Comparison of ENCODE assay signal across 1 cellular context in genomic region chrX:88416965-88417364, GRCh38.
TF ChIP-seq lines count a peak whose summit lies in the region.

No MANE protein-coding gene starts in this region.

TF ChIP-seq in GM12878, 131 proteins besides CTCF, POLR2A, EP300 and RAD21 (continued from another document and continues in another):
- TF ChIP-seq ZBTB11 (CRISPR knock-in tag; IDR thresholded peaks at IDR 0.05) (no peak), FOXK2 (IDR thresholded peaks at IDR 0.05) (no peak), SMARCA5 (IDR thresholded peaks at IDR 0.05) (no peak), WRNIP1 (IDR thresholded peaks at IDR 0.05; ENCODE audit: borderline replicate concordance, low read depth, low read length) (no peak), MLLT1 (IDR thresholded peaks at IDR 0.05) (0 out of 2 replicates have a peak, but pooled peaks have one; percentile 40), CHD4 (IDR thresholded peaks at IDR 0.05) (no peak), BMI1 (IDR thresholded peaks at IDR 0.05; ENCODE audit: borderline replicate concordance) (peak; percentile 62; the same call in 1 of the 2 replicates), SP1 (IDR thresholded peaks at IDR 0.05; ENCODE audit: low read depth, low read length) (no peak), SUZ12 (IDR thresholded peaks at IDR 0.05; ENCODE audit: unreplicated experiment) (no peak), BRCA1 (IDR thresholded peaks at IDR 0.05; ENCODE audit: low read depth, low read length) (no peak), ZNF207 (IDR thresholded peaks at IDR 0.05; ENCODE audit: borderline replicate concordance) (no peak), ATF7 (IDR thresholded peaks at IDR 0.05; ENCODE audit: low read depth) (0 out of 2 replicates have a peak, but pooled peaks have one; percentile 40), ZBTB33 (IDR thresholded peaks at IDR 0.05) (no peak), NBN (IDR thresholded peaks at IDR 0.05) (0 out of 2 replicates have a peak, but pooled peaks have one; percentile 33), FOS (IDR thresholded peaks at IDR 0.05; ENCODE audit: borderline replicate concordance, extremely low read depth, insufficient read length) (no peak), ASH2L (IDR thresholded peaks at IDR 0.05; ENCODE audit: borderline replicate concordance, low read depth) (no peak), CBX3 (IDR thresholded peaks at IDR 0.05; ENCODE audit: borderline replicate concordance, low read depth) (no peak), ATF3 (IDR thresholded peaks at IDR 0.05; ENCODE audit: borderline replicate concordance, extremely low read depth, low read depth, low read length) (no peak), POLR2AphosphoS5 (IDR thresholded peaks at IDR 0.05; ENCODE audit: low read length) (no peak), SPI1 (IDR thresholded peaks at IDR 0.05; ENCODE audit: borderline replicate concordance, insufficient read depth, low read depth, low read length) (peak; percentile 53; the same call in 1 of the 2 replicates), ZNF687 (IDR thresholded peaks at IDR 0.05) (no peak), JUNB (IDR thresholded peaks at IDR 0.05) (no peak), NFXL1 (IDR thresholded peaks at IDR 0.05; ENCODE audit: borderline replicate concordance) (no peak), ZNF274 (IDR thresholded peaks at IDR 0.05; ENCODE audit: insufficient read depth, insufficient read length) (no peak), HCFC1 (IDR thresholded peaks at IDR 0.05; ENCODE audit: low read length) (no peak), RB1 (IDR thresholded peaks at IDR 0.05; ENCODE audit: borderline replicate concordance) (no peak), PBX3 (IDR thresholded peaks at IDR 0.05; ENCODE audit: insufficient replicate concordance, low read depth, low read length) (no peak), RBBP5 (conservative IDR thresholded peaks at IDR 0.05) (no peak), HSF1 (IDR thresholded peaks at IDR 0.05; ENCODE audit: low read depth, low read length) (no peak), E4F1 (IDR thresholded peaks at IDR 0.05; ENCODE audit: borderline replicate concordance, partially characterized antibody) (no peak), MTA2 (IDR thresholded peaks at IDR 0.05; ENCODE audit: low read depth) (peak; percentile 95), ZNF24 (IDR thresholded peaks at IDR 0.05) (no peak), DPF2 (IDR thresholded peaks at IDR 0.05) (peak; percentile 62), BACH1 (IDR thresholded peaks at IDR 0.05; ENCODE audit: borderline replicate concordance) (no peak), IKZF2 (IDR thresholded peaks at IDR 0.05) (peak; percentile 51; a peak in 2 of 4 replicates), RAD51 (IDR thresholded peaks at IDR 0.05) (no peak), REST (IDR thresholded peaks at IDR 0.05; ENCODE audit: low read depth, low read length) (no peak), BCL3 (IDR thresholded peaks at IDR 0.05; ENCODE audit: borderline replicate concordance, insufficient read depth, low read depth, low read length, poor library complexity, severe bottlenecking) (no peak), HDGF (IDR thresholded peaks at IDR 0.05) (no peak), NR2F1 (conservative IDR thresholded peaks at IDR 0.05) (no peak)
